7 cellular contexts compared by ENCODE assay signal in genomic region chr10:27241640-27242472, GRCh38. TPM values are rescaled to one million over a fixed set of nuclear protein-coding genes. Genes with fewer than 3 reads are reported as not detected.
DNase-seq lines count a peak whose midpoint lies in the region; ATAC-seq and TF ChIP-seq lines count a peak whose summit lies in the region.

No MANE protein-coding gene starts in this region.

- no peaks in the 10 kb centered on the region for H3K36me3 ChIP-seq in ascending aorta

- H3K9me3 Mint-ChIP-seq in T-helper 2 cell treated with Interferon-gamma antibody and Interleukin-4, amounts not matched to agents 5 μg/mL and 100 μg/mL, for 36 hours = no peaks in the 10 kb centered on the region

- peak; percentile 84 for DNase-seq in NCI-H1694 treated with DMSO at 0.1 percent for 48 hours (lab: John Stamatoyannopoulos, UW)
- peak; percentile 91 for DNase-seq in T-helper 2 cell treated with Interferon-gamma antibody and Interleukin-4, amounts not matched to agents 5 μg/mL and 100 μg/mL, for 36 hours (ENCODE audit: low spot score)
- peak; percentile 48 to 94 for DNase-seq in ascending aorta (ENCODE audit: low spot score in 2 of 2)
- peak; percentile 85 for DNase-seq in hepatic stellate cell (ENCODE audit: low spot score)
- peak; percentile 85 for DNase-seq in renal cortical epithelial cell (ENCODE audit: low read depth)

- TF ChIP-seq POLR2A in GM18505 (IDR thresholded peaks at IDR 0.05; ENCODE audit: borderline replicate concordance, extremely low read depth, insufficient read depth, insufficient read length) = peak; percentile 95

- H3K27me3 ChIP-seq in ascending aorta = no peaks in the 10 kb centered on the region

- H3K27ac ChIP-seq in ascending aorta = peak overlapping the region; percentile 96 to 98

- H3K4me1 Mint-ChIP-seq in T-helper 2 cell treated with Interferon-gamma antibody and Interleukin-4, amounts not matched to agents 5 μg/mL and 100 μg/mL, for 36 hours (ENCODE audit: low read depth) = peaks cover 20% of the 10 kb centered on the region

- TF ChIP-seq CTCF in ascending aorta (IDR thresholded peaks at IDR 0.05) = peak; percentile 26 to 50 (median 38)

- peaks cover 0 to 18% of the 10 kb centered on the region in 2 donors for H3K4me1 ChIP-seq in ascending aorta

- H3K4me3 ChIP-seq in ascending aorta = peak overlapping the region; percentile 79 to 86

- ATAC-seq in GM18505 (IDR thresholded peaks at IDR 0.05; ENCODE audit: unreplicated experiment) (peak; percentile 64), HG02943 (IDR thresholded peaks at IDR 0.05; ENCODE audit: low read depth, unreplicated experiment) (peak; percentile 62)

- H3K27me3 Mint-ChIP-seq in T-helper 2 cell treated with Interferon-gamma antibody and Interleukin-4, amounts not matched to agents 5 μg/mL and 100 μg/mL, for 36 hours (ENCODE audit: low read depth) = no peaks in the 10 kb centered on the region

- intact Hi-C loops in ascending aorta (cut with DNase I) = loop anchor here (1.0 to 5.0 kb wide), 4 partner anchors 87 to 1040 kb away; partner anchors contain the start of genes ABI1, MASTL and RAB18

- peak overlapping the region; percentile 92 for H3K4me3 Mint-ChIP-seq in T-helper 2 cell treated with Interferon-gamma antibody and Interleukin-4, amounts not matched to agents 5 μg/mL and 100 μg/mL, for 36 hours

- peak overlapping the region; percentile 97 for H3K27ac Mint-ChIP-seq in T-helper 2 cell treated with Interferon-gamma antibody and Interleukin-4, amounts not matched to agents 5 μg/mL and 100 μg/mL, for 36 hours

- no peaks in the 10 kb centered on the region for H3K9me3 ChIP-seq in ascending aorta

- H3K36me3 Mint-ChIP-seq in T-helper 2 cell treated with Interferon-gamma antibody and Interleukin-4, amounts not matched to agents 5 μg/mL and 100 μg/mL, for 36 hours (ENCODE audit: low read depth) = peaks cover 5% of the 10 kb centered on the region

RNA-seq across cellular contexts. Expression of gene ACBD5, which starts 1.3 kb away (rescaled TPM):
- 8.7 TPM for total RNA-seq in ascending aorta
- total RNA-seq in renal cortical epithelial cell = 44.8 and 61.4 TPM in 2 replicates

Comparison
In these comparisons a context has a peak if more than half of its experiments do, and no peak if none do; other contexts are left out.
1. Peak in every context shown above with its lines: DNase-seq, ATAC-seq, H3K4me3 ChIP-seq and H3K27ac ChIP-seq.